10 cellular contexts compared by ENCODE assay signal in genomic region chr2:238848566-238848940, GRCh38. TPM values are rescaled to one million over a fixed set of nuclear protein-coding genes. Genes with fewer than 3 reads are reported as not detected.
A peak's percentile ranks its signal among the peaks of the same experiment; 100 is the strongest.
DNase-seq lines count a peak whose midpoint lies in the region; ATAC-seq and TF ChIP-seq lines count a peak whose summit lies in the region.
"Had no signal": no experiment of that assay in that cellular context is flagged by ENCODE, and none has a peak within 500 bp of the region (broad histone marks: within the 10 kb centered on the region; RNA-seq: fewer than 3 reads in every experiment).

No MANE protein-coding gene starts in this region.

- TF ChIP-seq CTCF in WI38 (IDR thresholded peaks at IDR 0.05; ENCODE audit: low read depth, low read length): no peak
- TF ChIP-seq CTCF in foreskin fibroblast (IDR thresholded peaks at IDR 0.05; ENCODE audit: low read depth, low read length): no peak
- TF ChIP-seq CTCF in neural crest cell (conservative IDR thresholded peaks at IDR 0.05): no peak

- no peaks in the 10 kb centered on the region for H3K36me3 ChIP-seq in urinary bladder (ENCODE audit: insufficient read depth)

- no peaks in the 10 kb centered on the region for H3K4me1 ChIP-seq in urinary bladder (ENCODE audit: insufficient read depth)

- H3K27ac Mint-ChIP-seq in neural crest cell (ENCODE audit: unreplicated experiment): no peak overlapping the region
- H3K27ac Mint-ChIP-seq: activated CD8-positive, alpha-beta memory T cell treated with anti-CD3 and anti-CD28 coated beads, Interleukin-2, amount 10 ng/mL, durations not matched to agents 7 days and 5 days had no signal

- no peak for ATAC-seq in GM21723 (IDR thresholded peaks at IDR 0.05; ENCODE audit: unreplicated experiment)
- ATAC-seq: activated CD8-positive, alpha-beta memory T cell treated with anti-CD3 and anti-CD28 coated beads, Interleukin-2, amount 10 ng/mL, durations not matched to agents 7 days and 5 days had no signal

- H3K4me3 ChIP-seq in WI38 (ENCODE audit: low read depth, low read length): peak overlapping the region; percentile 89
- H3K4me3 ChIP-seq in foreskin fibroblast (ENCODE audit: low read depth in 1 of 2, low read length in 2 of 2): peak overlapping the region; percentile 83 to 98
- H3K4me3 ChIP-seq in urinary bladder (ENCODE audit: low read depth, low read length): peak overlapping the region; percentile 73

- no peak overlapping the region for H3K27ac ChIP-seq in urinary bladder (ENCODE audit: low read depth)

- DNase-seq in foreskin fibroblast (no peak), neural crest cell (ENCODE audit: low read depth, low spot score) (no peak), SHP77 (lab: John Stamatoyannopoulos, UW) (no peak), GM19240 (ENCODE audit: insufficient read length, low spot score) (no peak)
- DNase-seq: NCI-H2029 treated with DMSO at 0.1 percent for 48 hours had no signal

- H3K4me3 Mint-ChIP-seq in neural crest cell: peak overlapping the region; percentile 64
- H3K4me3 Mint-ChIP-seq: activated CD8-positive, alpha-beta memory T cell treated with anti-CD3 and anti-CD28 coated beads, Interleukin-2, amount 10 ng/mL, durations not matched to agents 7 days and 5 days had no signal

- H3K27me3 Mint-ChIP-seq in neural crest cell (ENCODE audit: low read depth): peaks cover 89% of the 10 kb centered on the region

- no peaks in the 10 kb centered on the region for H3K9me3 Mint-ChIP-seq in neural crest cell

- 3% methylated on average over 44 of the region's 44 CpGs for WGBS in urinary bladder

- peaks cover 11% of the 10 kb centered on the region for H3K4me1 Mint-ChIP-seq in neural crest cell
- H3K4me1 Mint-ChIP-seq: activated CD8-positive, alpha-beta memory T cell treated with anti-CD3 and anti-CD28 coated beads, Interleukin-2, amount 10 ng/mL, durations not matched to agents 7 days and 5 days had no signal

- H3K36me3 Mint-ChIP-seq in neural crest cell (ENCODE audit: low read depth): no peaks in the 10 kb centered on the region
- H3K36me3 Mint-ChIP-seq: activated CD8-positive, alpha-beta memory T cell treated with anti-CD3 and anti-CD28 coated beads, Interleukin-2, amount 10 ng/mL, durations not matched to agents 7 days and 5 days had no signal

RNA-seq across cellular contexts. Expression of gene TWIST2, which starts 0.7 kb away (rescaled TPM):
- total RNA-seq in neural crest cell (0.96 and 1.1 TPM in 2 replicates), urinary bladder (20.5 TPM)
- 25.1 TPM for polyA plus RNA-seq in urinary bladder
- total RNA-seq: activated CD8-positive, alpha-beta memory T cell treated with anti-CD3 and anti-CD28 coated beads, Interleukin-2, amount 10 ng/mL, durations not matched to agents 7 days and 5 days; SK-MEL-5 had no signal

Comparison
In these comparisons a context has a peak if more than half of its experiments do, and no peak if none do; other contexts are left out.
1. RNA of gene TWIST2, which starts 0.7 kb away (total RNA-seq): 20.5 TPM in urinary bladder (single experiment); 0.96 to 1.1 TPM in neural crest cell; every median in the first group is over 10 times any median in the second.
2. Peak in every context shown above with its lines, with median percentiles within 50 percentile points of each other: H3K4me3 ChIP-seq.